9 cellular contexts compared by ENCODE assay signal in the genomic region with DNA sequence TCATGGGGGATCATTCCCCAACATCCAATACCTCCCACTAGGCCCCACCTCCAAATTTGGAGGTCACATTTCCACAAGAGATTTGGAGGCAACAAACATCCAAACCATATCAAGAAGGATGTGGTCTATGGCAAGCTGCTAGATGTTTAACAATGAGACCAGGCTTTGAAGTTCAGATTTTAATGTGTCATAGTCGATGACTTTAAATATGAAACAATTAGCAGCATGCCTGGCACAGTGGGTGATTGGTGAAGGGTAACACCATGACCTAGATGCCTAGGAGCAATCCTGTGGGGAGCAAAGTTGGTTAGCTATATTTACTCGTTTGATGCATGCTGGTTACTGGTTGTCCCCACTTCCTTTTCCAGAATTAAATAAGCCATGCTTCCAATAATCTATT.
"Had no signal": no experiment of that assay in that cellular context is flagged by ENCODE, and none has a peak within 500 bp of the region (broad histone marks: within the 10 kb centered on the region; RNA-seq: fewer than 3 reads in every experiment).

No MANE protein-coding gene starts in this region.

- H3K4me1 ChIP-seq: HAP-1 had no signal

- H3K36me3 ChIP-seq: HAP-1 had no signal

- H2AFZ ChIP-seq: GM23338 had no signal

- H3K4me2 ChIP-seq: GM23338 had no signal

- H3K27ac ChIP-seq: HL-60 had no signal

- H3K9me3 ChIP-seq: HAP-1 had no signal

- ATAC-seq: GM23338, HCT116, HepG2, K562 had no signal

- DNase-seq: H7, HFFc6, KG1 had no signal

- H3K4me3 ChIP-seq: GM23338, HAP-1, K562 had no signal
